ENCODE assay signal across 14 cellular contexts in genomic region chr20:45909336-45909808, GRCh38. TPM values are rescaled to one million over a fixed set of nuclear protein-coding genes. Genes with fewer than 3 reads are reported as not detected.
DNase-seq lines count a peak whose midpoint lies in the region; ATAC-seq and TF ChIP-seq lines count a peak whose summit lies in the region.
"Had no signal": no experiment of that assay in that cellular context is flagged by ENCODE, and none has a peak within 500 bp of the region (broad histone marks: within the 10 kb centered on the region; RNA-seq: fewer than 3 reads in every experiment).

No MANE protein-coding gene starts in this region.

- no peaks in the 10 kb centered on the region for H3K9me2 ChIP-seq in OCI-LY1 (ENCODE audit: low read depth, low read length)

- intact Hi-C loops in psoas muscle (cut with DNase I) = no loop called here

- peak overlapping the region; percentile 72 for H3K4me2 ChIP-seq in BLaER1
- H3K4me2 ChIP-seq in OCI-LY1 (ENCODE audit: low read length) = peak overlapping the region; percentile 72; the same call in 1 of the 2 replicates

- TF ChIP-seq CTCF in OCI-LY1 (IDR thresholded peaks at IDR 0.05; ENCODE audit: low read length) (no peak), coronary artery (IDR thresholded peaks at IDR 0.05) (no peak), psoas muscle (IDR thresholded peaks at IDR 0.05) (no peak)

- H3K27me3 ChIP-seq in BLaER1 (peaks cover 25% of the 10 kb centered on the region), OCI-LY1 (ENCODE audit: insufficient read depth, low read length) (no peaks in the 10 kb centered on the region), psoas muscle (ENCODE audit: insufficient read depth in 3 of 3, low read length in 2 of 3) (peaks cover 0 to 17% (median 4%) of the 10 kb centered on the region in 3 donors)

- H3K79me2 ChIP-seq in OCI-LY1 (ENCODE audit: insufficient read depth, low read length) = no peaks in the 10 kb centered on the region

- DNase-seq in coronary artery (ENCODE audit: low spot score) (no peak), psoas muscle (no peak), NCI-H82 (lab: John Stamatoyannopoulos, UW) (no peak), RKO (ENCODE audit: low spot score) (no peak)
- no peak for DNase-seq in activated effector memory CD4-positive, alpha-beta T cell treated with anti-CD3 and anti-CD28 coated beads, Interleukin-2, amount 50 U/mL, for 16 hours
- DNase-seq: CD4-positive, alpha-beta memory T cell; KBM-7; NCI-H1092; NCI-H226; NCI-H69; SHP77 had no signal

- H3K9ac ChIP-seq in BLaER1 (no peak overlapping the region), OCI-LY1 (ENCODE audit: low read length) (no peak overlapping the region)

- 79 to 88% (median 86%) methylated on average over 12 of the region's 12 CpGs for WGBS in psoas muscle, 3 donors

- H3K4me3 ChIP-seq in BLaER1 (no peak overlapping the region), OCI-LY1 (ENCODE audit: low read depth, low read length, poor library complexity, severe bottlenecking) (no peak overlapping the region), coronary artery (peak overlapping the region; percentile 74), psoas muscle (peak overlapping the region; percentile 65)

- H3K36me3 ChIP-seq in BLaER1 (no peaks in the 10 kb centered on the region; the same call in 1 of the 2 replicates), OCI-LY1 (ENCODE audit: insufficient read depth, low read length) (no peaks in the 10 kb centered on the region), psoas muscle (ENCODE audit: insufficient read depth in 1 of 2, low read depth in 1 of 2) (peaks cover 0 to 7% of the 10 kb centered on the region in 2 donors)

- H4K20me1 ChIP-seq in BLaER1 (no peaks in the 10 kb centered on the region), OCI-LY1 (ENCODE audit: insufficient read depth, low read length) (no peaks in the 10 kb centered on the region)

- no peak for ATAC-seq in psoas muscle

- H3K4me1 ChIP-seq in BLaER1 (peaks cover 41% of the 10 kb centered on the region), OCI-LY1 (ENCODE audit: insufficient read depth, low read length, severe bottlenecking) (peaks cover 34% of the 10 kb centered on the region), psoas muscle (peaks cover 12% of the 10 kb centered on the region)

- H3K27ac ChIP-seq in BLaER1 = 0 out of 2 replicates have a peak overlapping the region, but pooled peaks have one; percentile 38
- no peak overlapping the region for H3K27ac ChIP-seq in OCI-LY1 (ENCODE audit: low read depth, low read length, poor library complexity, severe bottlenecking)
- H3K27ac ChIP-seq in coronary artery = peak overlapping the region in 1 of 2 donors; percentile 89
- no peak overlapping the region for H3K27ac ChIP-seq in psoas muscle

- no peak overlapping the region for H2AFZ ChIP-seq in OCI-LY1 (ENCODE audit: low read length)

- H3F3A ChIP-seq in OCI-LY1 (ENCODE audit: insufficient read depth, low read length) = no peaks in the 10 kb centered on the region

- no peaks in the 10 kb centered on the region for H3K9me3 ChIP-seq in BLaER1
- no peaks in the 10 kb centered on the region for H3K9me3 ChIP-seq in OCI-LY1 (ENCODE audit: low read length)
- no peaks in the 10 kb centered on the region for H3K9me3 ChIP-seq in psoas muscle

RNA-seq across cellular contexts. Expression of gene PLTP, which starts 2.6 kb away (rescaled TPM):
- 10 to 100 TPM; 19.0 to 38.0 (median 33.9) TPM for total RNA-seq in psoas muscle
- 10 to 100 TPM in 2 of 3 donors, 1 to 10 TPM in 1; 7.9 to 14.4 (median 13.1) TPM for polyA plus RNA-seq in psoas muscle

RNA-seq across cellular contexts. Expression of gene CTSA, which starts 18.2 kb away (rescaled TPM):
- 10 to 100 TPM; 43.0 to 55.4 (median 47.3) TPM for total RNA-seq in psoas muscle
- polyA plus RNA-seq in psoas muscle = 10 to 100 TPM; 41.3 to 59.8 (median 51.8) TPM

RNA-seq across cellular contexts. Expression of gene NEURL2, which starts 18.4 kb away (rescaled TPM):
- 10 to 100 TPM in 1 of 4 donors, 1 to 10 TPM in 3; 5.3 to 11.8 (median 8.2) TPM for total RNA-seq in psoas muscle
- polyA plus RNA-seq in psoas muscle = 1 to 10 TPM; 4.3 to 8.0 (median 7.2) TPM

RNA-seq across cellular contexts. Expression of gene SPATA25, which starts 21.9 kb away (rescaled TPM):
- total RNA-seq in psoas muscle = 1 to 10 TPM; 1.3 to 2.7 (median 1.9) TPM
- 1 to 10 TPM; 1.0 to 2.7 (median 1.6) TPM for polyA plus RNA-seq in psoas muscle
- total RNA-seq: Daoy had no signal

RNA-seq across cellular contexts. Expression of gene PCIF1, which starts 25.1 kb away (rescaled TPM):
- total RNA-seq in psoas muscle = 10 to 100 TPM; 24.7 to 46.7 (median 32.0) TPM
- polyA plus RNA-seq in psoas muscle = 10 to 100 TPM; 26.0 to 41.3 (median 29.7) TPM

Comparison
In these comparisons a context has a peak if more than half of its experiments do, and no peak if none do; other contexts are left out.
1. H3K4me3 ChIP-seq: peak in coronary artery (single experiment) and psoas muscle (single experiment); none in BLaER1 (single experiment) and OCI-LY1 (single experiment).